In genomic region chr11:2154889-2155288, GRCh38 we compare ENCODE assay signal across 1 cellular context.
A peak's percentile ranks its signal among the peaks of the same experiment; 100 is the strongest.
TF ChIP-seq lines count a peak whose summit lies in the region.

No MANE protein-coding gene starts in this region.

TF ChIP-seq in HEK293, 187 proteins besides CTCF, POLR2A, EP300 and RAD21 (continued from another document):
- TF ChIP-seq ZBTB10 (tag by site-specific recombination; IDR thresholded peaks at IDR 0.05) (no peak), GLIS1 (tag by site-specific recombination; IDR thresholded peaks at IDR 0.05) (peak; percentile 56)
